Comparison of ENCODE assay signal across 22 cellular contexts in the genomic region with DNA sequence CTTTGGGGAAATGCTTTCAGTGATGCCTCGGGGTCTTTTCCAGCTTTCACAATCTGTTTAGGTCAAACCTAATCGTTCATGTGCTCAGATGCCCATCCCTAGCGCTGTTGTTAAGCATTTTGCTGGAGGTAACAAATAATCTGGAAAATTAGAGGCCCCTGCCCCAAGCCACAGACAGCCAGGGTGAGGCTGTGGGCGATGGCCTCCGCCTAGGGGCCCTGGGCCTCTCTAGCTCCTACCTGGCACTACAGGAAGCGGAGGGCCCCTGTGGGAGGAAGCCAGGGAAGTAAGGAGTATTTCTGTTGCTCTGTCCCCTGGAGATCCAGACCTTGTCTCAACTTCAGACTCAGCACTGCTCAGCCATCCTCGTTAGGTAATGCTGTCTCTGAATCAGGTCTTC.
"Had no signal": no experiment of that assay in that cellular context is flagged by ENCODE, and none has a peak within 500 bp of the region (broad histone marks: within the 10 kb centered on the region; RNA-seq: fewer than 3 reads in every experiment).

No MANE protein-coding gene starts in this region.

- H3K9me3 Mint-ChIP-seq: activated naive CD8-positive, alpha-beta T cell treated with anti-CD3 and anti-CD28 coated beads for 36 hours; activated T-cell treated with anti-CD3 and anti-CD28 coated beads, Interleukin-2, amount 50 U/mL, for 24 hours; activated T-helper 2 cell treated with anti-CD3 and anti-CD28 coated beads, Interferon-gamma antibody, Interleukin-2, Interleukin-4, amounts not matched to agents 10 μg/mL and 5 μg/mL and 100 μg/mL, durations not matched to agents 14 hours and 24 hours and 36 hours; central memory CD8-positive, alpha-beta T cell; naive B cell; neural progenitor cell; stimulated activated naive B cell treated with anti-CD40 and anti-IgM and Interleukin-4, amounts not matched to agents 10 μg/mL and 1 μg/mL and 100 μg/mL, for 72 hours had no signal

- H3K36me3 Mint-ChIP-seq: activated naive CD8-positive, alpha-beta T cell treated with anti-CD3 and anti-CD28 coated beads for 36 hours; naive B cell; neural progenitor cell; stimulated activated naive B cell treated with anti-CD40 and anti-IgM and Interleukin-4, amounts not matched to agents 10 μg/mL and 1 μg/mL and 100 μg/mL, for 72 hours had no signal

- H3K27me3 ChIP-seq: breast epithelium, esophagus muscularis mucosa, testis had no signal

- DNase-seq: activated CD4-positive, alpha-beta T cell treated with anti-CD3 and anti-CD28 coated beads for 1 hour; activated CD4-positive, alpha-beta T cell treated with anti-CD3 and anti-CD28 coated beads, Interleukin-2, amount 50 U/mL, for 1 hour; activated CD8-positive, alpha-beta memory T cell treated with anti-CD3 and anti-CD28 coated beads for 24 hours; activated CD8-positive, alpha-beta memory T cell treated with anti-CD3 and anti-CD28 coated beads, Interleukin-2, amount 50 U/mL, for 4 hours; activated naive CD4-positive, alpha-beta T cell treated with Interleukin-2 at 50 U/mL for 16 hours; activated naive CD8-positive, alpha-beta T cell treated with anti-CD3 and anti-CD28 coated beads for 36 hours; activated T-cell treated with anti-CD3 and anti-CD28 coated beads, Interleukin-2, amount 50 U/mL, for 24 hours; hypothalamus; left colon; mesenchymal stem cell; naive B cell; stimulated activated CD4-positive, alpha-beta T cell treated with anti-CD3 and anti-CD28 coated beads, Interleukin-2, amount 100 ng/mL, for 48 hours; stimulated activated CD8-positive, alpha-beta memory T cell treated with anti-CD3 and anti-CD28 coated beads, Interleukin-4, amount 100 ng/mL, for 48 hours; stimulated activated naive B cell treated with anti-CD40 and anti-IgM and Interleukin-4, amounts not matched to agents 10 μg/mL and 1 μg/mL and 100 μg/mL, for 72 hours; T-helper 1 cell; testis had no signal

- H3K27ac ChIP-seq: esophagus muscularis mucosa, neural progenitor cell, testis had no signal

- H3K4me3 ChIP-seq: breast epithelium, esophagus muscularis mucosa, neural progenitor cell, testis had no signal

- H3K36me3 ChIP-seq: breast epithelium, esophagus muscularis mucosa, neural progenitor cell had no signal

- H3K4me3 Mint-ChIP-seq: activated naive CD8-positive, alpha-beta T cell treated with anti-CD3 and anti-CD28 coated beads for 36 hours; activated T-cell treated with anti-CD3 and anti-CD28 coated beads, Interleukin-2, amount 50 U/mL, for 24 hours; neural progenitor cell; stimulated activated naive B cell treated with anti-CD40 and anti-IgM and Interleukin-4, amounts not matched to agents 10 μg/mL and 1 μg/mL and 100 μg/mL, for 72 hours had no signal

- H3K27me3 Mint-ChIP-seq: activated naive CD8-positive, alpha-beta T cell treated with anti-CD3 and anti-CD28 coated beads for 36 hours; activated T-cell treated with anti-CD3 and anti-CD28 coated beads, Interleukin-2, amount 50 U/mL, for 24 hours; central memory CD8-positive, alpha-beta T cell had no signal

- H3K4me1 ChIP-seq: breast epithelium, esophagus muscularis mucosa, testis had no signal

- H3K9me3 ChIP-seq: breast epithelium, esophagus muscularis mucosa, testis had no signal

- H3K27ac Mint-ChIP-seq: activated naive CD8-positive, alpha-beta T cell treated with anti-CD3 and anti-CD28 coated beads for 36 hours; activated T-cell treated with anti-CD3 and anti-CD28 coated beads, Interleukin-2, amount 50 U/mL, for 24 hours; activated T-helper 2 cell treated with anti-CD3 and anti-CD28 coated beads, Interferon-gamma antibody, Interleukin-2, Interleukin-4, amounts not matched to agents 10 μg/mL and 5 μg/mL and 100 μg/mL, durations not matched to agents 14 hours and 24 hours and 36 hours; neural progenitor cell; stimulated activated naive B cell treated with anti-CD40 and anti-IgM and Interleukin-4, amounts not matched to agents 10 μg/mL and 1 μg/mL and 100 μg/mL, for 72 hours had no signal

- ATAC-seq: left colon; sciatic nerve; stimulated activated naive B cell treated with anti-CD40 and anti-IgM and Interleukin-4, amounts not matched to agents 10 μg/mL and 1 μg/mL and 100 μg/mL, for 72 hours had no signal
